Comparison of ENCODE assay signal across 21 cellular contexts in genomic region chr10:67723601-67724000, GRCh38.
"Had no signal": no experiment of that assay in that cellular context is flagged by ENCODE, and none has a peak within 500 bp of the region (broad histone marks: within the 10 kb centered on the region; RNA-seq: fewer than 3 reads in every experiment).

No MANE protein-coding gene starts in this region.

- ATAC-seq: activated CD8-positive, alpha-beta T cell treated with anti-CD3 and anti-CD28 coated beads, Interleukin-2, amount 10 ng/mL, durations not matched to agents 7 days and 5 days had no signal

- H3K27me3 Mint-ChIP-seq: activated naive CD8-positive, alpha-beta T cell had no signal

- H3K4me3 ChIP-seq: Peyer's patch, SJCRH30 had no signal

- H3K27ac Mint-ChIP-seq: activated CD8-positive, alpha-beta T cell treated with anti-CD3 and anti-CD28 coated beads, Interleukin-2, amount 10 ng/mL, durations not matched to agents 7 days and 5 days; activated naive CD8-positive, alpha-beta T cell had no signal

- H3K4me3 Mint-ChIP-seq: activated CD8-positive, alpha-beta T cell treated with anti-CD3 and anti-CD28 coated beads, Interleukin-2, amount 10 ng/mL, durations not matched to agents 7 days and 5 days; activated naive CD8-positive, alpha-beta T cell had no signal

- DNase-seq: activated CD4-positive, alpha-beta T cell treated with anti-CD3 and anti-CD28 coated beads for 4 hours; activated CD8-positive, alpha-beta memory T cell treated with anti-CD3 and anti-CD28 coated beads, Interleukin-2, amount 50 U/mL, for 48 hours; activated CD8-positive, alpha-beta T cell treated with anti-CD3 and anti-CD28 coated beads, Interleukin-2, amount 10 ng/mL, durations not matched to agents 7 days and 5 days; activated effector memory CD4-positive, alpha-beta T cell treated with Interleukin-2 at 50 U/mL for 16 hours; activated naive CD4-positive, alpha-beta T cell; activated T-cell treated with anti-CD3 and anti-CD28 coated beads, Interleukin-2, amount 50 U/mL, for 1 hour; amygdala; brain microvascular endothelial cell; cerebellar nuclear complex; MM.1S; NCI-H146; NCI-H187 treated with DMSO at 0.1 percent for 48 hours; NCI-H2081 treated with DMSO at 0.1 percent for 48 hours; NCI-H446; NCI-H524; Peyer's patch; Right ventricle myocardium superior; SJCRH30; SK-N-SH; T-helper 1 cell had no signal

- H3K36me3 Mint-ChIP-seq: activated naive CD8-positive, alpha-beta T cell had no signal
